ENCODE assay signal across 8 cellular contexts in genomic region chr22:20115691-20116375, GRCh38. TPM values are rescaled to one million over a fixed set of nuclear protein-coding genes. Genes with fewer than 3 reads are reported as not detected.
DNase-seq lines count a peak whose midpoint lies in the region; ATAC-seq, FAIRE-seq and TF ChIP-seq lines count a peak whose summit lies in the region.

Gene RANBP1, plus strand, starts transcription at chr22:20116104. Its CDS starts 81 bp downstream, at chr22:20116185.

- H3K79me2 ChIP-seq in parathyroid adenoma: peaks cover 2% of the 10 kb centered on the region

- H3K4me2 ChIP-seq in parathyroid adenoma (ENCODE audit: low read length): peak within 1 kb of the TSS; percentile 63

- TF ChIP-seq CTCF in parathyroid adenoma (IDR thresholded peaks at IDR 0.05): no peak

- H3K4me3 ChIP-seq in GM08714 (ENCODE audit: low read length) (peak within 1 kb of the TSS; percentile 89), parathyroid adenoma (ENCODE audit: low read depth, low read length) (peak within 1 kb of the TSS; percentile 61)

- no peak for DNase-seq in T-helper 2 cell treated with Interferon-gamma antibody and Interleukin-4, amounts not matched to agents 5 μg/mL and 100 μg/mL, for 36 hours (ENCODE audit: low spot score)
- no peak for DNase-seq in frontal cortex (ENCODE audit: low spot score in 2 of 2)
- DNase-seq in AG08396 (ENCODE audit: low spot score): no peak
- DNase-seq in pons (ENCODE audit: low spot score): no peak
- no peak for DNase-seq in CD1c-positive myeloid dendritic cell (ENCODE audit: extremely low spot score)

- H3K27ac ChIP-seq in parathyroid adenoma: peak within 1 kb of the TSS; percentile 71

- no peaks in the 10 kb centered on the region for H3K36me3 ChIP-seq in parathyroid adenoma (ENCODE audit: control insufficient read depth, insufficient read depth, low read length)

- no peak for FAIRE-seq in frontal cortex (lab: Jason Lieb, UNC)

- peak within 1 kb of the TSS; percentile 80 for H2AFZ ChIP-seq in parathyroid adenoma

- peaks cover 11% of the 10 kb centered on the region for H3K4me1 Mint-ChIP-seq in T-helper 2 cell treated with Interferon-gamma antibody and Interleukin-4, amounts not matched to agents 5 μg/mL and 100 μg/mL, for 36 hours (ENCODE audit: low read depth)

- H3K4me3 Mint-ChIP-seq in T-helper 2 cell treated with Interferon-gamma antibody and Interleukin-4, amounts not matched to agents 5 μg/mL and 100 μg/mL, for 36 hours: peak within 1 kb of the TSS; percentile 93

- no peaks in the 10 kb centered on the region for H3K9me3 ChIP-seq in parathyroid adenoma (ENCODE audit: control insufficient read depth, low read length)

- H3K4me1 ChIP-seq in parathyroid adenoma: no peaks in the 10 kb centered on the region

- peak within 1 kb of the TSS; percentile 98 for H3K27ac Mint-ChIP-seq in T-helper 2 cell treated with Interferon-gamma antibody and Interleukin-4, amounts not matched to agents 5 μg/mL and 100 μg/mL, for 36 hours

- no peaks in the 10 kb centered on the region for H3K27me3 Mint-ChIP-seq in T-helper 2 cell treated with Interferon-gamma antibody and Interleukin-4, amounts not matched to agents 5 μg/mL and 100 μg/mL, for 36 hours (ENCODE audit: low read depth)

- H3K9ac ChIP-seq in parathyroid adenoma: peak within 1 kb of the TSS; percentile 46

- H3K9me3 Mint-ChIP-seq in T-helper 2 cell treated with Interferon-gamma antibody and Interleukin-4, amounts not matched to agents 5 μg/mL and 100 μg/mL, for 36 hours: no peaks in the 10 kb centered on the region

- peaks cover 43% of the 10 kb centered on the region for H3K36me3 Mint-ChIP-seq in T-helper 2 cell treated with Interferon-gamma antibody and Interleukin-4, amounts not matched to agents 5 μg/mL and 100 μg/mL, for 36 hours (ENCODE audit: low read depth)

- no peak for ATAC-seq in HG03571 (IDR thresholded peaks at IDR 0.05; ENCODE audit: unreplicated experiment)

- no peaks in the 10 kb centered on the region for H3K27me3 ChIP-seq in parathyroid adenoma (ENCODE audit: control insufficient read depth, insufficient read depth, low read length)

RNA-seq across cellular contexts. Expression of gene RANBP1, which starts in this region (rescaled TPM):
- 182 TPM for total RNA-seq in frontal cortex
